Comparison of ENCODE assay signal across 8 cellular contexts in genomic region chr11:67508486-67509121, GRCh38. TPM values are rescaled to one million over a fixed set of nuclear protein-coding genes. Genes with fewer than 3 reads are reported as not detected.
DNase-seq lines count a peak whose midpoint lies in the region; ATAC-seq and TF ChIP-seq lines count a peak whose summit lies in the region.

No MANE protein-coding gene starts in this region.

- H4K20me1 ChIP-seq in osteoblast (ENCODE audit: insufficient read depth, low read length), result peaks cover 10% of the 10 kb centered on the region

- H3K4me2 ChIP-seq in osteoblast (ENCODE audit: insufficient read depth, low read length), result peak overlapping the region; percentile 92

- peak overlapping the region; percentile 98 for H2AFZ ChIP-seq in osteoblast (ENCODE audit: low read length)

- H3K4me3 Mint-ChIP-seq in glutamatergic neuron (ENCODE audit: unreplicated experiment), result peak overlapping the region; percentile 89

- H3K9ac ChIP-seq in SK-N-MC (ENCODE audit: insufficient read length), result peak overlapping the region; percentile 78

- peak; percentile 34 for ATAC-seq in HG02588 (IDR thresholded peaks at IDR 0.05; ENCODE audit: unreplicated experiment)
- peak; percentile 32 to 38 for ATAC-seq in activated naive CD4-positive, alpha-beta T cell treated with anti-CD3 and anti-CD28 coated beads, Interleukin-2, amount 50 U/mL, for 72 hours
- ATAC-seq in thoracic aorta (ENCODE audit: insufficient number of reproducible peaks, low FRiP score, low read depth), result peak; percentile 32

- H3K4me3 ChIP-seq in GM08714 (ENCODE audit: low read length) (peak overlapping the region; percentile 61; the same call in 1 of the 2 replicates), SK-N-MC (peak overlapping the region; percentile 96), osteoblast (ENCODE audit: insufficient read depth, low read length) (peak overlapping the region; percentile 97), thoracic aorta (peak overlapping the region; percentile 84)

- H3K27ac ChIP-seq in SK-N-MC (peak overlapping the region; percentile 70; the same call in 1 of the 2 replicates), osteoblast (ENCODE audit: low read depth, low read length) (peak overlapping the region; percentile 97), thoracic aorta (peak overlapping the region; percentile 98)

- DNase-seq in NCI-H1048 (lab: John Stamatoyannopoulos, UW), result peak; percentile 97
- peak; percentile 73 for DNase-seq in SK-N-MC (ENCODE audit: low read depth, low spot score)
- DNase-seq in activated naive CD4-positive, alpha-beta T cell treated with anti-CD3 and anti-CD28 coated beads, Interleukin-2, amount 50 U/mL, for 72 hours (ENCODE audit: low spot score in 2 of 2), result peak; percentile 98 to 99
- DNase-seq in glutamatergic neuron, result peak; percentile 100
- DNase-seq in osteoblast (ENCODE audit: insufficient read length, low spot score, missing footprints), result peak; percentile 99
- DNase-seq in thoracic aorta (ENCODE audit: low spot score), result peak; percentile 99

- H3K27me3 Mint-ChIP-seq in glutamatergic neuron (ENCODE audit: unreplicated experiment), result peaks cover 15% of the 10 kb centered on the region

- TF ChIP-seq CTCF in glutamatergic neuron (IDR thresholded peaks at IDR 0.05; ENCODE audit: partially characterized antibody, unreplicated experiment) (no peak), osteoblast (IDR thresholded peaks at IDR 0.05; ENCODE audit: extremely low read depth, low read depth, low read length) (no peak), thoracic aorta (IDR thresholded peaks at IDR 0.05) (no peak)

- H3K36me3 ChIP-seq in SK-N-MC (ENCODE audit: insufficient read depth, low read length), result no peaks in the 10 kb centered on the region
- no peaks in the 10 kb centered on the region for H3K36me3 ChIP-seq in osteoblast (ENCODE audit: insufficient read depth, low read length)
- H3K36me3 ChIP-seq in thoracic aorta, result no peaks in the 10 kb centered on the region

- peaks cover 8 to 10% of the 10 kb centered on the region in 2 donors for H3K36me3 Mint-ChIP-seq in activated naive CD4-positive, alpha-beta T cell treated with anti-CD3 and anti-CD28 coated beads, Interleukin-2, amount 50 U/mL, for 72 hours
- no peaks in the 10 kb centered on the region for H3K36me3 Mint-ChIP-seq in glutamatergic neuron (ENCODE audit: unreplicated experiment)

- H3K9me3 ChIP-seq in SK-N-MC (ENCODE audit: low read depth, low read length), result no peaks in the 10 kb centered on the region
- no peaks in the 10 kb centered on the region for H3K9me3 ChIP-seq in osteoblast (ENCODE audit: low read depth, low read length)
- no peaks in the 10 kb centered on the region for H3K9me3 ChIP-seq in thoracic aorta

- peaks cover 6% of the 10 kb centered on the region for H3K4me1 Mint-ChIP-seq in glutamatergic neuron (ENCODE audit: low read depth, unreplicated experiment)

- peak overlapping the region; percentile 97 to 99 for H3K27ac Mint-ChIP-seq in activated naive CD4-positive, alpha-beta T cell treated with anti-CD3 and anti-CD28 coated beads, Interleukin-2, amount 50 U/mL, for 72 hours
- H3K27ac Mint-ChIP-seq in glutamatergic neuron (ENCODE audit: unreplicated experiment), result peak overlapping the region; percentile 76

- H3K4me1 ChIP-seq in osteoblast (ENCODE audit: insufficient read depth, low read length) (peaks cover 21% of the 10 kb centered on the region), thoracic aorta (ENCODE audit: control insufficient read depth in 1 of 2, low read depth in 2 of 2) (peaks cover 20 to 46% of the 10 kb centered on the region in 2 donors)

- H3K79me2 ChIP-seq in osteoblast (ENCODE audit: insufficient read depth, low read length), result peaks cover 11% of the 10 kb centered on the region

- H3K27me3 ChIP-seq in osteoblast (ENCODE audit: insufficient read depth, low read length) (peaks cover 2% of the 10 kb centered on the region), thoracic aorta (replicated peaks; ENCODE audit: insufficient read depth) (no peaks in the 10 kb centered on the region)

- H3K9me3 Mint-ChIP-seq in activated naive CD4-positive, alpha-beta T cell treated with anti-CD3 and anti-CD28 coated beads, Interleukin-2, amount 50 U/mL, for 72 hours, result no peaks in the 10 kb centered on the region
- peaks cover 7% of the 10 kb centered on the region for H3K9me3 Mint-ChIP-seq in glutamatergic neuron (ENCODE audit: unreplicated experiment)

RNA-seq across cellular contexts. Expression of gene CDK2AP2, which starts 0.6 kb away (rescaled TPM):
- 10 to 100 TPM; 72.4 to 85.2 TPM for total RNA-seq in activated naive CD4-positive, alpha-beta T cell treated with anti-CD3 and anti-CD28 coated beads, Interleukin-2, amount 50 U/mL, for 72 hours
- total RNA-seq in glutamatergic neuron (ENCODE audit: unreplicated experiment) (21.9 TPM), osteoblast (6.2 and 10.3 TPM in 2 replicates), thoracic aorta (10 to 100 TPM; 53.3 to 73.4 TPM)

RNA-seq across cellular contexts. Expression of gene PITPNM1, which starts 3.4 kb away (rescaled TPM):
- 100 to 1,000 TPM; 102 to 122 TPM for total RNA-seq in activated naive CD4-positive, alpha-beta T cell treated with anti-CD3 and anti-CD28 coated beads, Interleukin-2, amount 50 U/mL, for 72 hours
- total RNA-seq in glutamatergic neuron (ENCODE audit: unreplicated experiment), result 25.6 TPM
- total RNA-seq in osteoblast, result 13.3 and 14.1 TPM in 2 replicates
- 10 to 100 TPM; 27.1 to 32.5 TPM for total RNA-seq in thoracic aorta

RNA-seq across cellular contexts. Expression of gene CABP2, which starts 14.6 kb away (rescaled TPM):
- not detected for total RNA-seq in activated naive CD4-positive, alpha-beta T cell treated with anti-CD3 and anti-CD28 coated beads, Interleukin-2, amount 50 U/mL, for 72 hours
- not detected for total RNA-seq in glutamatergic neuron (ENCODE audit: unreplicated experiment)
- total RNA-seq in osteoblast, result not detected in 2 replicates
- not detected for total RNA-seq in thoracic aorta

RNA-seq across cellular contexts. Expression of gene AIP, which starts 25.8 kb away (rescaled TPM):
- 100 to 1,000 TPM; 151 to 207 TPM for total RNA-seq in activated naive CD4-positive, alpha-beta T cell treated with anti-CD3 and anti-CD28 coated beads, Interleukin-2, amount 50 U/mL, for 72 hours
- total RNA-seq in glutamatergic neuron (ENCODE audit: unreplicated experiment) (43.0 TPM), osteoblast (64.2 and 71.3 TPM in 2 replicates), thoracic aorta (10 to 100 TPM; 64.8 to 76.9 TPM)

RNA-seq across cellular contexts. Expression of gene TMEM134, which starts 39.6 kb away (rescaled TPM):
- total RNA-seq in activated naive CD4-positive, alpha-beta T cell treated with anti-CD3 and anti-CD28 coated beads, Interleukin-2, amount 50 U/mL, for 72 hours, result 10 to 100 TPM; 39.1 to 77.9 TPM
- total RNA-seq in glutamatergic neuron (ENCODE audit: unreplicated experiment) (41.9 TPM), osteoblast (15.6 and 29.3 TPM in 2 replicates), thoracic aorta (10 to 100 TPM; 66.7 to 67.7 TPM)

Comparison
In these comparisons a context has a peak if more than half of its experiments do, and no peak if none do; other contexts are left out.
1. Peak in every context shown above with its lines: DNase-seq, ATAC-seq, H3K4me3 ChIP-seq and H3K27ac ChIP-seq.